1 cellular context compared by ENCODE assay signal in genomic region chr15:58459045-58459444, GRCh38.
TF ChIP-seq lines count a peak whose summit lies in the region.

No MANE protein-coding gene starts in this region.

TF ChIP-seq in IMR-90, 13 proteins besides CTCF, POLR2A, EP300 and RAD21 (continued from another document):
- TF ChIP-seq NFE2L2 (IDR thresholded peaks at IDR 0.05; ENCODE audit: low read depth, low read length) (no peak), CEBPB (IDR thresholded peaks at IDR 0.05; ENCODE audit: low read depth, low read length) (no peak), MAZ (IDR thresholded peaks at IDR 0.05; ENCODE audit: borderline replicate concordance, low read depth, low read length) (no peak), SMC3 (IDR thresholded peaks at IDR 0.05; ENCODE audit: low read depth, low read length) (no peak)
TF ChIP-seq in IMR-90: peak in this region for 0.
